Comparison of ENCODE assay signal across 29 cellular contexts in genomic region chr18:40760251-40760650, GRCh38.
"Had no signal": no experiment of that assay in that cellular context is flagged by ENCODE, and none has a peak within 500 bp of the region (broad histone marks: within the 10 kb centered on the region; RNA-seq: fewer than 3 reads in every experiment).

No MANE protein-coding gene starts in this region.

- H3K27ac ChIP-seq: coronary artery, dorsolateral prefrontal cortex, epithelial cell of prostate, esophagus squamous epithelium, gastrocnemius medialis, heart right ventricle, left lung, lower lobe of right lung had no signal

- DNase-seq: dermis blood vessel endothelial cell; dorsolateral prefrontal cortex; effector CD8-positive, alpha-beta T cell; effector memory CD8-positive, alpha-beta T cell; endodermal cell; erythroblast; esophagus squamous epithelium; foreskin fibroblast; foreskin melanocyte; gastrocnemius medialis; glutamatergic neuron; head of caudate nucleus; heart right ventricle; hippocampal formation; left cardiac atrium; left lung; left ventricle myocardium superior; lower lobe of right lung; mesendoderm; midbrain; naive thymus-derived CD4-positive, alpha-beta T cell had no signal

- H3K4me1 ChIP-seq: esophagus squamous epithelium, gastrocnemius medialis, heart right ventricle, left lung, lower lobe of right lung had no signal

- H3K27me3 ChIP-seq: esophagus squamous epithelium, gastrocnemius medialis, heart right ventricle, left lung had no signal

- H3K4me3 ChIP-seq: coronary artery, dorsolateral prefrontal cortex, esophagus squamous epithelium, gastrocnemius medialis, heart right ventricle, left lung, lower lobe of right lung had no signal

- H3K27ac Mint-ChIP-seq: effector memory CD8-positive, alpha-beta T cell; endodermal cell; memory B cell; naive thymus-derived CD4-positive, alpha-beta T cell had no signal

- H3K36me3 Mint-ChIP-seq: memory B cell; naive thymus-derived CD4-positive, alpha-beta T cell had no signal

- H3K9me3 Mint-ChIP-seq: endodermal cell had no signal

- H3K4me3 Mint-ChIP-seq: effector memory CD8-positive, alpha-beta T cell; endodermal cell; memory B cell; naive thymus-derived CD4-positive, alpha-beta T cell had no signal

- ATAC-seq: effector memory CD8-positive, alpha-beta T cell; esophagus mucosa; gastrocnemius medialis; heart right ventricle; left cardiac atrium; left lung; left ventricle myocardium superior; lower lobe of right lung; naive thymus-derived CD4-positive, alpha-beta T cell had no signal

- H3K4me1 Mint-ChIP-seq: memory B cell; naive thymus-derived CD4-positive, alpha-beta T cell had no signal

- H3K9me3 ChIP-seq: esophagus squamous epithelium, gastrocnemius medialis, left lung, lower lobe of right lung had no signal

- H3K36me3 ChIP-seq: esophagus squamous epithelium, gastrocnemius medialis, heart right ventricle, left lung, lower lobe of right lung had no signal

- H3K27me3 Mint-ChIP-seq: effector memory CD8-positive, alpha-beta T cell; memory B cell; naive thymus-derived CD4-positive, alpha-beta T cell had no signal

- FAIRE-seq: colon, endometrium, islet of Langerhans, keratinocyte had no signal
